In genomic region chr4:39037491-39037825, GRCh38 we compare ENCODE assay signal across 9 cellular contexts. TPM values are rescaled to one million over a fixed set of nuclear protein-coding genes. Genes with fewer than 3 reads are reported as not detected.
DNase-seq lines count a peak whose midpoint lies in the region; ATAC-seq and TF ChIP-seq lines count a peak whose summit lies in the region.
"Had no signal": no experiment of that assay in that cellular context is flagged by ENCODE, and none has a peak within 500 bp of the region (broad histone marks: within the 10 kb centered on the region; RNA-seq: fewer than 3 reads in every experiment).

No MANE protein-coding gene starts in this region.

- DNase-seq in HPDE6-E6E7 (ENCODE audit: extremely low spot score) (peak; percentile 56), adipocyte (ENCODE audit: low read depth) (peak; percentile 48), hepatocyte (ENCODE audit: low spot score) (peak; percentile 23), NCI-H146 (lab: John Stamatoyannopoulos, UW) (no peak)
- no peak for DNase-seq in activated T-helper 2 cell treated with anti-CD3 and anti-CD28 coated beads, Interferon-gamma antibody, Interleukin-2, Interleukin-4, amounts not matched to agents 10 μg/mL and 5 μg/mL and 100 μg/mL, durations not matched to agents 14 hours and 24 hours and 36 hours (ENCODE audit: low spot score)
- DNase-seq: colonic mucosa, SJCRH30 had no signal

- intact Hi-C loops in activated T-helper 2 cell treated with anti-CD3 and anti-CD28 coated beads, Interferon-gamma antibody, Interleukin-2, Interleukin-4, amounts not matched to agents 10 μg/mL and 5 μg/mL and 100 μg/mL, durations not matched to agents 14 hours and 24 hours and 36 hours (cut with micrococcal nuclease), result loop anchor here (10.0 kb wide), 1 partner anchor 903 kb away; no protein-coding TSS in a partner anchor

- H3K9ac ChIP-seq in adipocyte (ENCODE audit: low read length), result no peak overlapping the region

- peak overlapping the region; percentile 50 for H3K27ac ChIP-seq in hepatocyte
- H3K27ac ChIP-seq in temporal lobe (ENCODE audit: low read depth, low read length), result peak overlapping the region; percentile 45
- H3K27ac ChIP-seq: colonic mucosa, SJCRH30 had no signal

- no peak overlapping the region for H3K4me3 Mint-ChIP-seq in activated T-helper 2 cell treated with anti-CD3 and anti-CD28 coated beads, Interferon-gamma antibody, Interleukin-2, Interleukin-4, amounts not matched to agents 10 μg/mL and 5 μg/mL and 100 μg/mL, durations not matched to agents 14 hours and 24 hours and 36 hours (ENCODE audit: low read depth)

- H3K4me2 ChIP-seq in hepatocyte, result no peak overlapping the region

- H3K4me3 ChIP-seq in adipocyte (ENCODE audit: low read length) (no peak overlapping the region), hepatocyte (no peak overlapping the region)
- H3K4me3 ChIP-seq: colonic mucosa, SJCRH30 had no signal

- H3K4me1 Mint-ChIP-seq in activated T-helper 2 cell treated with anti-CD3 and anti-CD28 coated beads, Interferon-gamma antibody, Interleukin-2, Interleukin-4, amounts not matched to agents 10 μg/mL and 5 μg/mL and 100 μg/mL, durations not matched to agents 14 hours and 24 hours and 36 hours (ENCODE audit: low read depth), result peaks cover 42% of the 10 kb centered on the region

- WGBS in hepatocyte (ENCODE audit: low lambda C conversion rate, missing lambda C conversion rate), result 77% methylated on average over 4 of the region's 4 CpGs

- H3K9me2 ChIP-seq in hepatocyte (replicated peaks; ENCODE audit: insufficient read depth), result no peaks in the 10 kb centered on the region

- ATAC-seq in HG02610 (IDR thresholded peaks at IDR 0.05; ENCODE audit: unreplicated experiment), result no peak

- H3K79me2 ChIP-seq in hepatocyte, result no peaks in the 10 kb centered on the region

- no peaks in the 10 kb centered on the region for H3K36me3 ChIP-seq in adipocyte (ENCODE audit: control insufficient read depth, insufficient read depth, low read length, severe bottlenecking)
- no peaks in the 10 kb centered on the region for H3K36me3 ChIP-seq in hepatocyte (replicated peaks; ENCODE audit: insufficient read depth, low read depth)
- H3K36me3 ChIP-seq: colonic mucosa, SJCRH30 had no signal

- H3K36me3 Mint-ChIP-seq in activated T-helper 2 cell treated with anti-CD3 and anti-CD28 coated beads, Interferon-gamma antibody, Interleukin-2, Interleukin-4, amounts not matched to agents 10 μg/mL and 5 μg/mL and 100 μg/mL, durations not matched to agents 14 hours and 24 hours and 36 hours (ENCODE audit: low read depth), result no peaks in the 10 kb centered on the region

- no peaks in the 10 kb centered on the region for H3K27me3 Mint-ChIP-seq in activated T-helper 2 cell treated with anti-CD3 and anti-CD28 coated beads, Interferon-gamma antibody, Interleukin-2, Interleukin-4, amounts not matched to agents 10 μg/mL and 5 μg/mL and 100 μg/mL, durations not matched to agents 14 hours and 24 hours and 36 hours (ENCODE audit: low read depth)

- no peaks in the 10 kb centered on the region for H4K20me1 ChIP-seq in hepatocyte (ENCODE audit: insufficient read depth, poor library complexity, severe bottlenecking)

- H3K27me3 ChIP-seq in adipocyte (replicated peaks; ENCODE audit: control insufficient read depth, insufficient read depth, low read length) (no peaks in the 10 kb centered on the region), hepatocyte (no peaks in the 10 kb centered on the region)
- H3K27me3 ChIP-seq: colonic mucosa, SJCRH30 had no signal

- no peak overlapping the region for H2AFZ ChIP-seq in hepatocyte

- H3K4me1 ChIP-seq in adipocyte (ENCODE audit: control insufficient read depth, insufficient read depth, low read length) (no peaks in the 10 kb centered on the region), hepatocyte (ENCODE audit: insufficient read depth) (no peaks in the 10 kb centered on the region)
- H3K4me1 ChIP-seq: colonic mucosa had no signal

- TF ChIP-seq CTCF in hepatocyte (IDR thresholded peaks at IDR 0.05; ENCODE audit: poor library complexity), result no peak

- H3K27ac Mint-ChIP-seq in activated T-helper 2 cell treated with anti-CD3 and anti-CD28 coated beads, Interferon-gamma antibody, Interleukin-2, Interleukin-4, amounts not matched to agents 10 μg/mL and 5 μg/mL and 100 μg/mL, durations not matched to agents 14 hours and 24 hours and 36 hours, result no peak overlapping the region

- no peaks in the 10 kb centered on the region for H3K9me3 Mint-ChIP-seq in activated T-helper 2 cell treated with anti-CD3 and anti-CD28 coated beads, Interferon-gamma antibody, Interleukin-2, Interleukin-4, amounts not matched to agents 10 μg/mL and 5 μg/mL and 100 μg/mL, durations not matched to agents 14 hours and 24 hours and 36 hours

- H3K9me3 ChIP-seq in adipocyte (ENCODE audit: control insufficient read depth, low read length), result no peaks in the 10 kb centered on the region
- no peaks in the 10 kb centered on the region for H3K9me3 ChIP-seq in hepatocyte (ENCODE audit: low read depth)
- H3K9me3 ChIP-seq: colonic mucosa, SJCRH30 had no signal

RNA-seq across cellular contexts. Expression of gene TMEM156, which starts 5.2 kb away (rescaled TPM):
- total RNA-seq in hepatocyte, result 1.3 TPM in 1 of 2 replicates, not detected in the other
- polyA plus RNA-seq in hepatocyte, result not detected in 2 replicates
- total RNA-seq in temporal lobe, result 0.74 TPM
- total RNA-seq in activated T-helper 2 cell treated with anti-CD3 and anti-CD28 coated beads, Interferon-gamma antibody, Interleukin-2, Interleukin-4, amounts not matched to agents 10 μg/mL and 5 μg/mL and 100 μg/mL, durations not matched to agents 14 hours and 24 hours and 36 hours, result 17.6 and 17.8 TPM in 2 replicates
- total RNA-seq: SJCRH30 had no signal

RNA-seq across cellular contexts. Expression of gene KLHL5, which starts 24.6 kb away (rescaled TPM):
- 51.6 and 58.3 TPM in 2 replicates for total RNA-seq in hepatocyte
- polyA plus RNA-seq in hepatocyte, result 28.1 and 30.2 TPM in 2 replicates
- total RNA-seq in temporal lobe, result 45.7 TPM
- 30.1 and 32.2 TPM in 2 replicates for total RNA-seq in activated T-helper 2 cell treated with anti-CD3 and anti-CD28 coated beads, Interferon-gamma antibody, Interleukin-2, Interleukin-4, amounts not matched to agents 10 μg/mL and 5 μg/mL and 100 μg/mL, durations not matched to agents 14 hours and 24 hours and 36 hours

Comparison
In these comparisons a context has a peak if more than half of its experiments do, and no peak if none do; other contexts are left out.
1. DNase-seq: peak in HPDE6-E6E7 (single experiment), adipocyte (single experiment) and hepatocyte (single experiment); none in activated T-helper 2 cell treated with anti-CD3 and anti-CD28 coated beads, Interferon-gamma antibody, Interleukin-2, Interleukin-4, amounts not matched to agents 10 μg/mL and 5 μg/mL and 100 μg/mL, durations not matched to agents 14 hours and 24 hours and 36 hours (single experiment) and NCI-H146 (single experiment).